1 cellular context compared by ENCODE assay signal in the genomic region with DNA sequence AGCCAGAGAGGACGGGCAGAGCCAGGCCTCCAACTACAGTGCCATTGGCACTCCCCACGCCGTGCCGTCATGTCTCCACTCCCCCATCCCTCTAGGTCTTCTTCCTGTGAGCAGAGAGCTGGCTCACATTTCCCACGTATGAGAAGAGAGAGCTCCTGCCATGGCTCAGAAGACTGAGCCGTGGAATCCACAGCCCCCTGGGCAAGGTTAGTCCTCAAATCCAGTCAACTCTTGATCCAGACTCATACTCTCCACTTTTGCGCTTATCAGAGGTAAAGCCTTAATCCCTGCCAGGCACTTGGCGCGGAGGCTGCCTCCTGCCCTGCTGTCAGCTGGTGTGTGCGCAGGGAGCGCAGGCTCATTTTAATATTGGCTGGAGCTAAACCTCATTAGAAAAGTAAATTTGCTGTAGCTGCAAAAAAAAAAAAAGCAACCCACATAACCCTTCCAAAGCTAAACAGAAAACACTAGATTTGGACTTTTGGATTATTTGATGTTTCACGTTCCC.
A peak's percentile ranks its signal among the peaks of the same experiment; 100 is the strongest.
TF ChIP-seq lines count a peak whose summit lies in the region.

No MANE protein-coding gene starts in this region.

TF ChIP-seq in liver, 16 proteins besides CTCF, POLR2A, EP300 and RAD21 (continued from another document):
- no peak for TF ChIP-seq ZBTB33 (IDR thresholded peaks at IDR 0.05)
- TF ChIP-seq YY1 (IDR thresholded peaks at IDR 0.05) = peak; percentile 41
- TF ChIP-seq JUND (IDR thresholded peaks at IDR 0.05) = peak in 1 of 2 donors; percentile 50
- no peak for TF ChIP-seq SP1 (IDR thresholded peaks at IDR 0.05)
- TF ChIP-seq, protein P1, sequence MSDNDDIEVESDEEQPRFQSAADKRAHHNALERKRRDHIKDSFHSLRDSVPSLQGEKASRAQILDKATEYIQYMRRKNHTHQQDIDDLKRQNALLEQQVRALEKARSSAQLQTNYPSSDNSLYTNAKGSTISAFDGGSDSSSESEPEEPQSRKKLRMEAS (IDR thresholded peaks at IDR 0.05) = peak; percentile 53
- no peak for TF ChIP-seq NR2F2 (IDR thresholded peaks at IDR 0.05)
- TF ChIP-seq TAF1 (conservative IDR thresholded peaks at IDR 0.05) = no peak
